ENCODE assay signal across 19 cellular contexts in the genomic region with DNA sequence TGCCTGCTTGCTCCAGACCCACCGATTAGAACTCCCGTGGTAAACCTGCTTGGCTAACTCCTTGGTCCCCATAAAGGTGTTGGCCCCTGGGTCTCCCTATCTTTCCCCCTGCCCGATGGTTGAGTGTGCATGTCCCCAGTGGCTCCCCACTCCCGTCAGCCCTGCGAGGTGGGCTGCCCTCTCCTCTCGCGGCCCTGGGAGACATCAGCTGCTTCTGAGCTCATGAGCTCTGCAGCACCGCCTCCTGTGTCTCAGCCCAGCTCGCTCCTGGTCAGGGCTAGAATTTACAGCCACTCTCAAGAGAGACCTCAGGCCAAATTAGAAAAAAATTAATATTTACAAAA. TPM values are rescaled to one million over a fixed set of nuclear protein-coding genes. Genes with fewer than 3 reads are reported as not detected.
DNase-seq lines count a peak whose midpoint lies in the region; ATAC-seq and TF ChIP-seq lines count a peak whose summit lies in the region.
"Had no signal": no experiment of that assay in that cellular context is flagged by ENCODE, and none has a peak within 500 bp of the region (broad histone marks: within the 10 kb centered on the region; RNA-seq: fewer than 3 reads in every experiment).

No MANE protein-coding gene starts in this region.

- H3K4me3 ChIP-seq in AG04450 (ENCODE audit: low read depth, low read length): no peak overlapping the region
- H3K4me3 ChIP-seq in adrenal gland: no peak overlapping the region
- no peak overlapping the region for H3K4me3 ChIP-seq in left lung
- H3K4me3 ChIP-seq in breast epithelium: no peak overlapping the region
- H3K4me3 ChIP-seq in gastrocnemius medialis: no peak overlapping the region
- H3K4me3 ChIP-seq: HAP-1, PC-9 had no signal

- ATAC-seq in left lung (peak; percentile 15), HG03045 (IDR thresholded peaks at IDR 0.05; ENCODE audit: unreplicated experiment) (no peak), gastrocnemius medialis (no peak)
- ATAC-seq: CD8-positive, alpha-beta T cell had no signal

- intact Hi-C loops in adrenal gland (cut with DNase I) (no loop called here), left lung (cut with DNase I) (no loop called here), posterior vena cava (cut with DNase I) (no loop called here), breast epithelium (cut with DNase I; ENCODE audit: low total_unique reads) (no loop called here), gastrocnemius medialis (cut with DNase I; ENCODE audit: low total_unique reads) (no loop called here)

- WGBS in adrenal gland, 4 donors: 56 to 79% (median 67%) methylated on average over 7 to 9 of the region's 9 CpGs

- in situ Hi-C loops in gastrocnemius medialis (cut with MboI; ENCODE audit: low sequenced_read_pairs in 4 of 4): no loop called here

- H3K4me1 ChIP-seq in adrenal gland (replicated peaks in 1 of 2): peaks cover 4 to 11% of the 10 kb centered on the region in 2 donors
- H3K4me1 ChIP-seq in left lung: no peaks in the 10 kb centered on the region
- no peaks in the 10 kb centered on the region for H3K4me1 ChIP-seq in breast epithelium
- H3K4me1 ChIP-seq in gastrocnemius medialis: no peaks in the 10 kb centered on the region
- H3K4me1 ChIP-seq: HAP-1 had no signal

- DNase-seq in AG04450 (ENCODE audit: low read depth, low spot score) (no peak), adrenal gland (peak in 3 of 7 donors; percentile 36 to 66 (median 45)), left lung (no peak), posterior vena cava (ENCODE audit: low spot score) (peak; percentile 73), breast epithelium (ENCODE audit: low spot score in 2 of 2) (no peak), KG1 (lab: John Stamatoyannopoulos, UW) (no peak), gastrocnemius medialis (no peak)
- DNase-seq: 8988T; CD8-positive, alpha-beta T cell; DMS79 treated with DMSO at 0.1 percent for 48 hours; NCI-H1436; NCI-H2029 treated with DMSO at 0.1 percent for 48 hours; NCI-H774; PC-9 had no signal

- no peaks in the 10 kb centered on the region; the same call in 1 of the 2 replicates for H3K9me3 ChIP-seq in AG04450 (ENCODE audit: control insufficient read depth, insufficient read depth, low read length)
- H3K9me3 ChIP-seq in adrenal gland (replicated peaks in 1 of 3): no peaks in the 10 kb centered on the region
- no peaks in the 10 kb centered on the region for H3K9me3 ChIP-seq in left lung
- H3K9me3 ChIP-seq in breast epithelium: no peaks in the 10 kb centered on the region
- H3K9me3 ChIP-seq in gastrocnemius medialis: no peaks in the 10 kb centered on the region
- H3K9me3 ChIP-seq: HAP-1 had no signal

- CTCF ChIA-PET in AG04450 (lab: Charles Lee): interaction anchor here (1.4 kb wide), 1 partner anchor 82 kb away, joined by 4 read pairs; no protein-coding TSS in a partner anchor

- TF ChIP-seq CTCF in AG04450 (IDR thresholded peaks at IDR 0.05; ENCODE audit: low read depth, low read length): no peak
- no peak for TF ChIP-seq CTCF in adrenal gland (IDR thresholded peaks at IDR 0.05)
- TF ChIP-seq CTCF in left lung (IDR thresholded peaks at IDR 0.05): no peak
- no peak for TF ChIP-seq CTCF in breast epithelium (IDR thresholded peaks at IDR 0.05)
- TF ChIP-seq CTCF in gastrocnemius medialis (IDR thresholded peaks at IDR 0.05 in 4 of 5, conservative IDR thresholded peaks at IDR 0.05 in 1 of 5): no peak

- H3K36me3 ChIP-seq in adrenal gland (replicated peaks in 1 of 2): no peaks in the 10 kb centered on the region
- no peaks in the 10 kb centered on the region for H3K36me3 ChIP-seq in left lung
- no peaks in the 10 kb centered on the region for H3K36me3 ChIP-seq in breast epithelium
- no peaks in the 10 kb centered on the region for H3K36me3 ChIP-seq in gastrocnemius medialis
- H3K36me3 ChIP-seq: HAP-1 had no signal

- TF ChIP-seq POLR2A in adrenal gland (IDR thresholded peaks at IDR 0.05): no peak
- no peak for TF ChIP-seq POLR2A in breast epithelium (IDR thresholded peaks at IDR 0.05)
- TF ChIP-seq POLR2A in gastrocnemius medialis (IDR thresholded peaks at IDR 0.05): no peak

- POLR2A ChIA-PET in AG04450 (lab: Yijun Ruan, JAX): interaction anchor here (1.3 to 1.5 kb wide), 2 partner anchors 13 to 14 kb away, joined by 3 to 7 read pairs; no protein-coding TSS in a partner anchor

- H3K27me3 ChIP-seq in AG04450 (ENCODE audit: control insufficient read depth, insufficient read depth, low read length) (no peaks in the 10 kb centered on the region), adrenal gland (no peaks in the 10 kb centered on the region), left lung (no peaks in the 10 kb centered on the region), breast epithelium (no peaks in the 10 kb centered on the region), gastrocnemius medialis (peaks cover 0 to 5% (median 5%) of the 10 kb centered on the region in 3 donors)

- H3K27ac ChIP-seq in AG04450 (ENCODE audit: low read depth, low read length) (peak overlapping the region; percentile 70), adrenal gland (peak overlapping the region in 4 of 5 donors; percentile 40 to 94 (median 62)), left lung (peak overlapping the region in 1 of 2 donors; percentile 7), breast epithelium (no peak overlapping the region), gastrocnemius medialis (no peak overlapping the region)
- H3K27ac ChIP-seq: HL-60, PC-9 had no signal

RNA-seq across cellular contexts. Expression of gene ZBTB21, which starts 15.9 kb away (rescaled TPM):
- polyA plus RNA-seq in AG04450 (2011; rRNA removed) (13.4 and 14.0 TPM in 2 replicates), adrenal gland (10 to 100 TPM in 1 of 3 donors, 1 to 10 TPM in 2; 6.8 to 10.2 (median 7.6) TPM)
- polyA minus RNA-seq in AG04450 (2011; rRNA and poly(A)+ RNA removed): 26.4 and 36.3 TPM in 2 replicates
- total RNA-seq in adrenal gland (10 to 100 TPM; 11.0 to 39.1 (median 22.5) TPM), left lung (10 to 100 TPM; 12.2 to 13.9 TPM), posterior vena cava (10 to 100 TPM; 12.6 to 25.6 TPM), breast epithelium (10 to 100 TPM; 15.2 to 18.1 (median 16.1) TPM), gastrocnemius medialis (1 to 10 TPM; 1.9 to 5.0 (median 4.0) TPM)

RNA-seq across cellular contexts. Expression of gene UMODL1, which starts 45.1 kb away (rescaled TPM):
- 0.01 and 0.09 TPM in 2 replicates for polyA plus RNA-seq in AG04450 (2011; rRNA removed)
- polyA minus RNA-seq in AG04450 (2011; rRNA and poly(A)+ RNA removed): 0.05 TPM in 1 of 2 replicates, not detected in the other
- under 1 TPM in 1 of 8 donors, not detected in 7; 0.10 TPM for total RNA-seq in adrenal gland
- polyA plus RNA-seq in adrenal gland: under 1 TPM in 1 of 3 donors, not detected in 2; 0.79 TPM
- under 1 TPM in 1 of 2 donors, not detected in 1; 0.10 TPM for total RNA-seq in left lung
- total RNA-seq in posterior vena cava: not detected
- not detected for total RNA-seq in breast epithelium
- under 1 TPM in 1 of 4 donors, not detected in 3; 0.13 TPM for total RNA-seq in gastrocnemius medialis
- total RNA-seq: G401, NCI-H460, PC-9 had no signal

Comparison
In these comparisons a context has a peak if more than half of its experiments do, and no peak if none do; other contexts are left out.
1. H3K27ac ChIP-seq: peak in AG04450 (single experiment) and adrenal gland (4 of 5); none in breast epithelium (0 of 2) and gastrocnemius medialis (0 of 4).